ENCODE assay signal across 9 cellular contexts in genomic region chr3:115092220-115092791, GRCh38. TPM values are rescaled to one million over a fixed set of nuclear protein-coding genes. Genes with fewer than 3 reads are reported as not detected.
DNase-seq lines count a peak whose midpoint lies in the region; ATAC-seq and TF ChIP-seq lines count a peak whose summit lies in the region.
"Had no signal": no experiment of that assay in that cellular context is flagged by ENCODE, and none has a peak within 500 bp of the region (broad histone marks: within the 10 kb centered on the region; RNA-seq: fewer than 3 reads in every experiment).

No MANE protein-coding gene starts in this region.

- no peaks in the 10 kb centered on the region for H3F3A ChIP-seq in neural cell (ENCODE audit: insufficient read depth, low read length, poor library complexity, severe bottlenecking)

- H3K27me3 Mint-ChIP-seq in activated T-cell treated with anti-CD3 and anti-CD28 coated beads, Interleukin-2, amount 50 U/mL, for 24 hours: no peaks in the 10 kb centered on the region
- H3K27me3 Mint-ChIP-seq: IgD-negative memory B cell had no signal

- TF ChIP-seq POLR2A in esophagus squamous epithelium (IDR thresholded peaks at IDR 0.05) (no peak), testis (IDR thresholded peaks at IDR 0.05) (no peak)

- WGBS in esophagus squamous epithelium, 2 donors: 14 to 30% methylated on average over 4 of the region's 4 CpGs
- WGBS in testis, 2 donors: 31 to 34% methylated on average over 4 of the region's 4 CpGs

- no peak overlapping the region for H3K9ac ChIP-seq in neural cell (ENCODE audit: low read length)

- H3K36me3 ChIP-seq in esophagus squamous epithelium (no peaks in the 10 kb centered on the region), neural cell (ENCODE audit: insufficient read depth, low read length) (no peaks in the 10 kb centered on the region), testis (ENCODE audit: low read depth, missing control alignments) (no peaks in the 10 kb centered on the region)

- intact Hi-C loops in esophagus squamous epithelium (cut with DNase I) (no loop called here), testis (cut with DNase I; ENCODE audit: low total_unique reads) (no loop called here)

- peak overlapping the region in 1 of 4 donors; percentile 23 for H3K27ac ChIP-seq in esophagus squamous epithelium
- no peak overlapping the region for H3K27ac ChIP-seq in neural cell (ENCODE audit: low read length)
- no peak overlapping the region for H3K27ac ChIP-seq in testis

- H3K27ac Mint-ChIP-seq in activated T-cell treated with anti-CD3 and anti-CD28 coated beads, Interleukin-2, amount 50 U/mL, for 24 hours: no peak overlapping the region
- H3K27ac Mint-ChIP-seq: IgD-negative memory B cell had no signal

- ATAC-seq in GM18907 (IDR thresholded peaks at IDR 0.05; ENCODE audit: unreplicated experiment) (peak; percentile 81), HG03469 (IDR thresholded peaks at IDR 0.05; ENCODE audit: unreplicated experiment) (peak; percentile 67)

- H3K4me2 ChIP-seq in neural cell (ENCODE audit: low read length): no peak overlapping the region

- no peak overlapping the region for H3K4me3 ChIP-seq in esophagus squamous epithelium
- no peak overlapping the region for H3K4me3 ChIP-seq in neural cell (ENCODE audit: low read length)
- H3K4me3 ChIP-seq in testis: no peak overlapping the region

- H3K4me1 ChIP-seq in esophagus squamous epithelium (peaks cover 0 to 19% (median under 1%) of the 10 kb centered on the region in 3 donors), testis (peaks cover 3% of the 10 kb centered on the region)

- peaks cover 40% of the 10 kb centered on the region for H3K4me1 Mint-ChIP-seq in activated T-cell treated with anti-CD3 and anti-CD28 coated beads, Interleukin-2, amount 50 U/mL, for 24 hours (ENCODE audit: low read depth)

- no peaks in the 10 kb centered on the region for H3K9me3 Mint-ChIP-seq in activated T-cell treated with anti-CD3 and anti-CD28 coated beads, Interleukin-2, amount 50 U/mL, for 24 hours
- H3K9me3 Mint-ChIP-seq: IgD-negative memory B cell had no signal

- no peak for TF ChIP-seq EP300 in neural cell (conservative IDR thresholded peaks at IDR 0.05; ENCODE audit: poor library complexity, severe bottlenecking)

- no peaks in the 10 kb centered on the region for H3K79me2 ChIP-seq in neural cell (replicated peaks; ENCODE audit: insufficient read depth, low read length)

- no peaks in the 10 kb centered on the region for H3K9me2 ChIP-seq in neural cell (ENCODE audit: insufficient read depth, low read length)

- H3K36me3 Mint-ChIP-seq in activated T-cell treated with anti-CD3 and anti-CD28 coated beads, Interleukin-2, amount 50 U/mL, for 24 hours (ENCODE audit: low read depth): no peaks in the 10 kb centered on the region
- H3K36me3 Mint-ChIP-seq: IgD-negative memory B cell had no signal

- no peak overlapping the region for H3K4me3 Mint-ChIP-seq in activated T-cell treated with anti-CD3 and anti-CD28 coated beads, Interleukin-2, amount 50 U/mL, for 24 hours

- no peaks in the 10 kb centered on the region for H4K20me1 ChIP-seq in neural cell (ENCODE audit: insufficient read depth)

- H3K27me3 ChIP-seq in esophagus squamous epithelium (no peaks in the 10 kb centered on the region), neural cell (ENCODE audit: insufficient read depth, low read depth, low read length) (no peaks in the 10 kb centered on the region), testis (no peaks in the 10 kb centered on the region)

- TF ChIP-seq CTCF in esophagus squamous epithelium (IDR thresholded peaks at IDR 0.05): peak; percentile 32 to 54 (median 46)
- TF ChIP-seq CTCF in neural cell (IDR thresholded peaks at IDR 0.05; ENCODE audit: poor library complexity, severe bottlenecking): peak; percentile 88
- peak; percentile 73 to 76 (median 74) for TF ChIP-seq CTCF in testis (IDR thresholded peaks at IDR 0.05)

- TF ChIP-seq RAD21 in neural cell (conservative IDR thresholded peaks at IDR 0.05): peak; percentile 91

- H3K9me3 ChIP-seq in esophagus squamous epithelium (no peaks in the 10 kb centered on the region), neural cell (ENCODE audit: low read length) (no peaks in the 10 kb centered on the region), testis (no peaks in the 10 kb centered on the region)

- peak in 11 of 14 donors; percentile 36 to 85 (median 51) for DNase-seq in C1 segment of cervical spinal cord (lab: John Stamatoyannopoulos, UW)
- DNase-seq in NCI-H774 (lab: John Stamatoyannopoulos, UW): peak; percentile 23
- peak; percentile 56 for DNase-seq in activated T-cell treated with anti-CD3 and anti-CD28 coated beads, Interleukin-2, amount 50 U/mL, for 24 hours
- DNase-seq in esophagus squamous epithelium (lab: John Stamatoyannopoulos, UW): no peak
- peak; percentile 82 for DNase-seq in testis

- no peak overlapping the region for H2AFZ ChIP-seq in neural cell (ENCODE audit: low read depth, low read length)

TF ChIP-seq in neural cell, 6 proteins besides CTCF, POLR2A, EP300 and RAD21:
- no peak for TF ChIP-seq POLR2AphosphoS5 (IDR thresholded peaks at IDR 0.05)
- peak; percentile 95 for TF ChIP-seq SMC3 (conservative IDR thresholded peaks at IDR 0.05; ENCODE audit: poor library complexity)
- no peak for TF ChIP-seq EZH2 (IDR thresholded peaks at IDR 0.05; ENCODE audit: borderline replicate concordance, insufficient read depth, low read length, poor library complexity, severe bottlenecking)

RNA-seq across cellular contexts. Expression of gene ZBTB20, which starts 54.8 kb away (rescaled TPM):
- 10 to 100 TPM in 3 of 4 donors, 1 to 10 TPM in 1; 4.1 to 41.8 (median 11.6) TPM for total RNA-seq in esophagus squamous epithelium
- 2.9 and 4.8 TPM in 2 replicates for polyA plus RNA-seq in neural cell
- polyA minus RNA-seq in neural cell: 71.3 and 85.9 TPM in 2 replicates
- 100 to 1,000 TPM; 126 to 179 TPM for total RNA-seq in testis
- 36.8 TPM for polyA plus RNA-seq in testis (ENCODE audit: insufficient read depth, low read depth, low replicate concordance)
